ENCODE assay signal across 1 cellular context in the genomic region with DNA sequence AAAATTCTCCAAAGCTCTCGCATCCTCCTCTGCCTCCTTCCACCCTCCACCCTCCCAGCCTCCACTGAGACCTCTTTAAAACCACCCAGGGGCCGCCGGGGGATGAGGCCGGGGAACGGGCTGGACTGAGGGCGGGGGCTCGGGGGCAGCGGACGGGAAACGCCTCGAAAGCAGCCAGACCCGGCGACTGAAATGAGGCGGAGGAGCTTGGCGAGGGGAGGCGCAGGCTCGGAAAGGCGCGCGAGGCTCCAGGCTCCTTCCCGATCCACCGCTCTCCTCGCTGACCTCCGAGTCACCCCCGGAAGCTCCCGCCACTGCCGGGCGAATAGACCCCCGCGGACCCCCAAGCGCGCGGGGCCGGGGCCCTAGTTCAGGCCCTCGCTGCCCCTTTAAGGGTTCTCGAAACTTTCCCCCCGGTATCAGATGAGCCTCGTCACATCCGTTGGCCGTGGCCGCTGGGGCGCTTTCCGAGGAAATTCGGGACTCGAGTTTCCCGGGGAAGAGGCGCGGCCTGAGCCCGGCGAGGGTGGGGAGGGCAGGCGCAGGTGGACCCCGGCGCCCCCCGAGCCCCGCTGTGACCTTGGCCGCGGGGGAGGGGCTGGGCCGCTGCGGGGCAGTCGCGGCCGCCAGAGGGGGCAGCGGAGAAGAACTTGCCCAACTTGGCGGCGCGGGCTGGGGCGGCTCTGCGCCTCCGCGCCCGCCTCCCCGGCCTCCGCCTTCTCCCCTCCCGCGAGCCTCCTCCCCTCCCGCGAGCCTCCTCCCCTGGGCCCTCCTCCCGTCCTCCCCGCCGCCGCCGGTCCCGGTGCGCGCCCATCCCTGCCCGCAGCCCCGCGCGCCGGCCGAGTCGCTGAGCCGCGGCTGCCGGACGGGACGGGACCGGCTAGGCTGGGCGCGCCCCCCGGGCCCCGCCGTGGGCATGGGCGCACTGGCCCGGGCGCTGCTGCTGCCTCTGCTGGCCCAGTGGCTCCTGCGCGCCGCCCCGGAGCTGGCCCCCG.
TF ChIP-seq lines count a peak whose summit lies in the region.

Gene BACE2 (plus strand): TSS at position 813 of the 995 bp plus-strand sequence. CDS start 104 bp downstream, at position 917.

TF ChIP-seq in HEK293, 187 proteins besides CTCF, POLR2A, EP300 and RAD21 (continued from another document and continues in another):
- TF ChIP-seq, protein P1, sequence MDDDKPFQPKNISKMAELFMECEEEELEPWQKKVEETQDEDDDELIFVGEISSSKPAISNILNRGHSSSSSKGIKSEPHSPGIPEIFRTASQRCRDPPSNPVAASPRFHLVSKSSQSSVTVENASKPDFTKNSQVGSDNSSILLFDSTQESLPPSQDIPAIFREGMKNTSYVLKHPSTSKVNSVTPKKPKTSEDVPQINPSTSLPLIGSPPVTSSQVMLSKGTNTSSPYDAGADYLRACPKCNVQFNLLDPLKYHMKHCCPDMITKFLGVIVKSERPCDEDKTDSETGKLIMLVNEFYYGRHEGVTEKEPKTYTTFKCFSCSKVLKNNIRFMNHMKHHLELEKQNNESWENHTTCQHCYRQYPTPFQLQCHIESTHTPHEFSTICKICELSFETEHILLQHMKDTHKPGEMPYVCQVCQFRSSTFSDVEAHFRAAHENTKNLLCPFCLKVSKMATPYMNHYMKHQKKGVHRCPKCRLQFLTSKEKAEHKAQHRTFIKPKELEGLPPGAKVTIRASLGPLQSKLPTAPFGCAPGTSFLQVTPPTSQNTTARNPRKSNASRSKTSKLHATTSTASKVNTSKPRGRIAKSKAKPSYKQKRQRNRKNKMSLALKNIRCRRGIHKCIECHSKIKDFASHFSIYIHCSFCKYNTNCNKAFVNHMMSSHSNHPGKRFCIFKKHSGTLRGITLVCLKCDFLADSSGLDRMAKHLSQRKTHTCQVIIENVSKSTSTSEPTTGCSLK (tag by site-specific recombination; IDR thresholded peaks at IDR 0.05), result no peak
- peak; percentile 64; the same call in 1 of the 2 replicates for TF ChIP-seq ZXDB (tag by site-specific recombination; IDR thresholded peaks at IDR 0.05)
- no peak for TF ChIP-seq ZNF610 (tag by site-specific recombination; IDR thresholded peaks at IDR 0.05; ENCODE audit: borderline replicate concordance)
- TF ChIP-seq REPIN1 (tag by site-specific recombination; IDR thresholded peaks at IDR 0.05; ENCODE audit: low read depth), result no peak
- no peak for TF ChIP-seq ZNF239 (tag by site-specific recombination; IDR thresholded peaks at IDR 0.05)
- TF ChIP-seq ZNF112 (tag by site-specific recombination; IDR thresholded peaks at IDR 0.05), result no peak
- peak; percentile 64; the same call in 1 of the 2 replicates for TF ChIP-seq PRDM10 (tag by site-specific recombination; IDR thresholded peaks at IDR 0.05)
- 0 out of 2 replicates have a peak, but pooled peaks have one; percentile 9 for TF ChIP-seq WT1 (tag by site-specific recombination; IDR thresholded peaks at IDR 0.05)
- no peak for TF ChIP-seq ZNF623 (tag by site-specific recombination; IDR thresholded peaks at IDR 0.05)
- no peak for TF ChIP-seq HOXD13 (CRISPR knock-in tag; IDR thresholded peaks at IDR 0.05; ENCODE audit: borderline replicate concordance)
- no peak for TF ChIP-seq ZNF837 (tag by site-specific recombination; IDR thresholded peaks at IDR 0.05)
- TF ChIP-seq, protein P2, sequence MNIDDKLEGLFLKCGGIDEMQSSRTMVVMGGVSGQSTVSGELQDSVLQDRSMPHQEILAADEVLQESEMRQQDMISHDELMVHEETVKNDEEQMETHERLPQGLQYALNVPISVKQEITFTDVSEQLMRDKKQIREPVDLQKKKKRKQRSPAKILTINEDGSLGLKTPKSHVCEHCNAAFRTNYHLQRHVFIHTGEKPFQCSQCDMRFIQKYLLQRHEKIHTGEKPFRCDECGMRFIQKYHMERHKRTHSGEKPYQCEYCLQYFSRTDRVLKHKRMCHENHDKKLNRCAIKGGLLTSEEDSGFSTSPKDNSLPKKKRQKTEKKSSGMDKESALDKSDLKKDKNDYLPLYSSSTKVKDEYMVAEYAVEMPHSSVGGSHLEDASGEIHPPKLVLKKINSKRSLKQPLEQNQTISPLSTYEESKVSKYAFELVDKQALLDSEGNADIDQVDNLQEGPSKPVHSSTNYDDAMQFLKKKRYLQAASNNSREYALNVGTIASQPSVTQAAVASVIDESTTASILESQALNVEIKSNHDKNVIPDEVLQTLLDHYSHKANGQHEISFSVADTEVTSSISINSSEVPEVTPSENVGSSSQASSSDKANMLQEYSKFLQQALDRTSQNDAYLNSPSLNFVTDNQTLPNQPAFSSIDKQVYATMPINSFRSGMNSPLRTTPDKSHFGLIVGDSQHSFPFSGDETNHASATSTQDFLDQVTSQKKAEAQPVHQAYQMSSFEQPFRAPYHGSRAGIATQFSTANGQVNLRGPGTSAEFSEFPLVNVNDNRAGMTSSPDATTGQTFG (tag by site-specific recombination; IDR thresholded peaks at IDR 0.05; ENCODE audit: borderline replicate concordance), result no peak
- no peak for TF ChIP-seq ZNF138 (tag by site-specific recombination; IDR thresholded peaks at IDR 0.05; ENCODE audit: borderline replicate concordance)
- no peak for TF ChIP-seq ZNF221 (tag by site-specific recombination; IDR thresholded peaks at IDR 0.05; ENCODE audit: borderline replicate concordance)
- TF ChIP-seq ZNF202 (tag by site-specific recombination; IDR thresholded peaks at IDR 0.05; ENCODE audit: borderline replicate concordance), result 0 out of 2 replicates have a peak, but pooled peaks have one; percentile 47
- peak; percentile 42; the same call in 1 of the 2 replicates for TF ChIP-seq ZNF660 (tag by site-specific recombination; IDR thresholded peaks at IDR 0.05)
- TF ChIP-seq ZNF560 (tag by site-specific recombination; IDR thresholded peaks at IDR 0.05; ENCODE audit: borderline replicate concordance), result no peak
- peak; percentile 82 for TF ChIP-seq ZNF398 (tag by site-specific recombination; IDR thresholded peaks at IDR 0.05)
- TF ChIP-seq ZFP41 (tag by site-specific recombination; IDR thresholded peaks at IDR 0.05; ENCODE audit: borderline replicate concordance), result no peak
- no peak for TF ChIP-seq ZNF521 (tag by site-specific recombination; IDR thresholded peaks at IDR 0.05)
- no peak for TF ChIP-seq ZNF555 (tag by site-specific recombination; conservative IDR thresholded peaks at IDR 0.05)
- TF ChIP-seq ZNF449 (tag by site-specific recombination; IDR thresholded peaks at IDR 0.05), result peak; percentile 80; the same call in 1 of the 2 replicates
- peak; percentile 78; the same call in 1 of the 2 replicates for TF ChIP-seq ZSCAN16 (tag by site-specific recombination; IDR thresholded peaks at IDR 0.05)
- no peak for TF ChIP-seq HOXA7 (CRISPR knock-in tag; IDR thresholded peaks at IDR 0.05; ENCODE audit: borderline replicate concordance)
- TF ChIP-seq ZNF513 (tag by site-specific recombination; IDR thresholded peaks at IDR 0.05), result no peak
- no peak for TF ChIP-seq ZNF549 (tag by site-specific recombination; IDR thresholded peaks at IDR 0.05)
- TF ChIP-seq ZBTB7A (tag by site-specific recombination; IDR thresholded peaks at IDR 0.05; ENCODE audit: low read depth), result 0 out of 2 replicates have a peak, but pooled peaks have one; percentile 31
- TF ChIP-seq ZNF670 (tag by site-specific recombination; IDR thresholded peaks at IDR 0.05; ENCODE audit: low read depth), result no peak
- no peak for TF ChIP-seq BCL6B (tag by site-specific recombination; IDR thresholded peaks at IDR 0.05)
- peak; percentile 53 for TF ChIP-seq ZIC2 (tag by site-specific recombination; IDR thresholded peaks at IDR 0.05)
- TF ChIP-seq ZNF624 (tag by site-specific recombination; IDR thresholded peaks at IDR 0.05), result no peak
- TF ChIP-seq ZNF350 (tag by site-specific recombination; IDR thresholded peaks at IDR 0.05), result peak; percentile 12; the same call in 1 of the 2 replicates
- TF ChIP-seq, protein P3, sequence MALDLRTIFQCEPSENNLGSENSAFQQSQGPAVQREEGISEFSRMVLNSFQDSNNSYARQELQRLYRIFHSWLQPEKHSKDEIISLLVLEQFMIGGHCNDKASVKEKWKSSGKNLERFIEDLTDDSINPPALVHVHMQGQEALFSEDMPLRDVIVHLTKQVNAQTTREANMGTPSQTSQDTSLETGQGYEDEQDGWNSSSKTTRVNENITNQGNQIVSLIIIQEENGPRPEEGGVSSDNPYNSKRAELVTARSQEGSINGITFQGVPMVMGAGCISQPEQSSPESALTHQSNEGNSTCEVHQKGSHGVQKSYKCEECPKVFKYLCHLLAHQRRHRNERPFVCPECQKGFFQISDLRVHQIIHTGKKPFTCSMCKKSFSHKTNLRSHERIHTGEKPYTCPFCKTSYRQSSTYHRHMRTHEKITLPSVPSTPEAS (tag by site-specific recombination; IDR thresholded peaks at IDR 0.05), result no peak
- TF ChIP-seq ZNF571 (tag by site-specific recombination; IDR thresholded peaks at IDR 0.05), result no peak
- no peak for TF ChIP-seq OVOL3 (tag by site-specific recombination; IDR thresholded peaks at IDR 0.05)
- no peak for TF ChIP-seq SETDB1 (IDR thresholded peaks at IDR 0.05; ENCODE audit: insufficient read length, low read length)
- no peak for TF ChIP-seq ZNF175 (tag by site-specific recombination; IDR thresholded peaks at IDR 0.05)
- TF ChIP-seq ZNF132 (tag by site-specific recombination; IDR thresholded peaks at IDR 0.05; ENCODE audit: borderline replicate concordance), result no peak
- TF ChIP-seq ZNF157 (tag by site-specific recombination; IDR thresholded peaks at IDR 0.05), result no peak
- no peak for TF ChIP-seq ZNF529 (tag by site-specific recombination; IDR thresholded peaks at IDR 0.05; ENCODE audit: insufficient replicate concordance)
- no peak for TF ChIP-seq ZNF23 (tag by site-specific recombination; IDR thresholded peaks at IDR 0.05; ENCODE audit: borderline replicate concordance)
- no peak for TF ChIP-seq ZNF707 (tag by site-specific recombination; IDR thresholded peaks at IDR 0.05)
- no peak for TF ChIP-seq ZNF501 (tag by site-specific recombination; IDR thresholded peaks at IDR 0.05)
